In the genomic region with DNA sequence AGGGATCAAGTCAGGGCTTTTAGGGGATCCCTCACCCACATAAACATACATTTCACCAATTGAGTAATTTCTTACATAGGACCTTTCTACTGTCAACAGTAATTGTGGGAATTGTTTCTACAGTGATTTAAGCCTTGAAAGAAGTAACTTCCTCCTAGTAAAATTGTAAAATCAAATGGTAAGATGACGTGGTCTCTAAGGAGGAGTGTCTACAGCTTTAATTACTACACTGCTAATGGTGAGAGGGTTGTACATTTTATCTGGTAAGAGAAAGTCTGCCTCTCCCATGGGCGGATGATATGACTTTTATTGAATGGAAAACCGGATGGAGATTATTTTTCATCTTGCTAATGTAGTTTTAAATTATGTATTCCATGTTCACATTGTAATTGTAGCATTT, we compare ENCODE assay signal across 11 cellular contexts.
DNase-seq lines count a peak whose midpoint lies in the region; ATAC-seq and TF ChIP-seq lines count a peak whose summit lies in the region.
"Had no signal": no experiment of that assay in that cellular context is flagged by ENCODE, and none has a peak within 500 bp of the region (broad histone marks: within the 10 kb centered on the region; RNA-seq: fewer than 3 reads in every experiment).

No MANE protein-coding gene starts in this region.

- peak overlapping the region; percentile 65 for H3K4me3 Mint-ChIP-seq in activated CD8-positive, alpha-beta T cell treated with anti-CD3 and anti-CD28 coated beads for 36 hours
- peak overlapping the region in 7 of 8 donors; percentile 66 to 89 (median 76) for H3K4me3 Mint-ChIP-seq in naive B cell

- H2AFZ ChIP-seq in GM23248, result no peak overlapping the region
- no peak overlapping the region for H2AFZ ChIP-seq in mammary epithelial cell (ENCODE audit: low read depth, low read length)

- peaks cover 9% of the 10 kb centered on the region for H3K36me3 Mint-ChIP-seq in activated CD8-positive, alpha-beta T cell treated with anti-CD3 and anti-CD28 coated beads for 36 hours (ENCODE audit: low read depth)
- peaks cover 0 to 12% of the 10 kb centered on the region in 2 donors for H3K36me3 Mint-ChIP-seq in naive B cell

- no peak overlapping the region for H3K27ac ChIP-seq in GM23248
- no peak overlapping the region for H3K27ac ChIP-seq in mammary epithelial cell (ENCODE audit: insufficient read depth, low read depth, low read length)

- no peak overlapping the region for H3K4me2 ChIP-seq in GM23248 (ENCODE audit: unreplicated experiment)
- no peak overlapping the region for H3K4me2 ChIP-seq in mammary epithelial cell (ENCODE audit: insufficient read depth, low read depth, low read length)

- intact Hi-C loops in activated CD8-positive, alpha-beta T cell treated with anti-CD3 and anti-CD28 coated beads for 36 hours (cut with micrococcal nuclease), result no loop called here
- intact Hi-C loops in mammary epithelial cell (cut with micrococcal nuclease), result no loop called here

- H3K9ac ChIP-seq in GM23248, result no peak overlapping the region
- no peak overlapping the region for H3K9ac ChIP-seq in mammary epithelial cell (ENCODE audit: insufficient read depth, low read length)

- H3K36me3 ChIP-seq in GM23248 (ENCODE audit: low read depth) (no peaks in the 10 kb centered on the region), mammary epithelial cell (ENCODE audit: insufficient read depth, low read length) (peaks cover 2% of the 10 kb centered on the region)

- H3K4me3 ChIP-seq in GM23248 (peak overlapping the region; percentile 46), mammary epithelial cell (replicated peaks in 1 of 3; ENCODE audit: insufficient read depth in 1 of 3, low read depth in 2 of 3, low read length in 3 of 3) (no peak overlapping the region)

- no peaks in the 10 kb centered on the region for H3K9me3 Mint-ChIP-seq in activated CD8-positive, alpha-beta T cell treated with anti-CD3 and anti-CD28 coated beads for 36 hours
- H3K9me3 Mint-ChIP-seq in naive B cell, result peaks cover 0 to 2% (median 0%) of the 10 kb centered on the region in 7 donors

- no peaks in the 10 kb centered on the region for H3F3A ChIP-seq in GM23248 (ENCODE audit: insufficient read depth)

- H3K27me3 ChIP-seq in GM23248 (replicated peaks; ENCODE audit: insufficient read depth) (no peaks in the 10 kb centered on the region), mammary epithelial cell (ENCODE audit: insufficient read depth, low read length) (no peaks in the 10 kb centered on the region)

- H3K27ac Mint-ChIP-seq in activated CD8-positive, alpha-beta T cell treated with anti-CD3 and anti-CD28 coated beads for 36 hours, result peak overlapping the region; percentile 84
- peak overlapping the region in 5 of 6 donors; percentile 33 to 84 (median 77) for H3K27ac Mint-ChIP-seq in naive B cell

- no peaks in the 10 kb centered on the region for H4K20me1 ChIP-seq in GM23248 (ENCODE audit: insufficient read depth)
- no peaks in the 10 kb centered on the region for H4K20me1 ChIP-seq in mammary epithelial cell (ENCODE audit: insufficient read depth, low read length)

- DNase-seq in CD1c-positive myeloid dendritic cell (ENCODE audit: extremely low spot score), result peak; percentile 49
- DNase-seq in GM23248, result no peak
- no peak for DNase-seq in activated CD8-positive, alpha-beta T cell treated with anti-CD3 and anti-CD28 coated beads for 36 hours
- DNase-seq in naive B cell, result no peak
- DNase-seq in NCI-H748 (lab: John Stamatoyannopoulos, UW; ENCODE audit: unreplicated experiment), result no peak
- DNase-seq in DMS79 treated with DMSO at 0.1 percent for 48 hours (lab: John Stamatoyannopoulos, UW), result no peak
- DNase-seq in mammary epithelial cell, result no peak
- DNase-seq: activated naive CD4-positive, alpha-beta T cell treated with anti-CD3 and anti-CD28 coated beads, Interleukin-2, amount 50 U/mL, for 16 hours; kidney glomerular epithelial cell; NCI-H1092 treated with DMSO at 0.1 percent for 48 hours; stimulated activated CD4-positive, alpha-beta T cell treated with anti-CD3 and anti-CD28 coated beads, Interleukin-2, amount 100 ng/mL, for 24 hours had no signal

- POLR2A ChIA-PET in activated CD8-positive, alpha-beta T cell treated with anti-CD3 and anti-CD28 coated beads for 36 hours (lab: Charles Lee), result interaction anchor here (0.5 kb wide), 1 partner anchor 1714 kb away, joined by 3 read pairs; no protein-coding TSS in a partner anchor

- no peaks in the 10 kb centered on the region for H3K9me3 ChIP-seq in GM23248 (ENCODE audit: low read depth)
- no peaks in the 10 kb centered on the region for H3K9me3 ChIP-seq in mammary epithelial cell (replicated peaks; ENCODE audit: insufficient read depth, low read length)

- H3K9me2 ChIP-seq in GM23248 (ENCODE audit: insufficient read depth), result no peaks in the 10 kb centered on the region

- CTCF ChIA-PET in activated CD8-positive, alpha-beta T cell treated with anti-CD3 and anti-CD28 coated beads for 36 hours (lab: Charles Lee), result interaction anchor here (2.6 kb wide), 1 partner anchor 29 kb away, joined by 8 read pairs; no protein-coding TSS in a partner anchor
- CTCF ChIA-PET in mammary epithelial cell (lab: Charles Lee; ENCODE audit: low non-redundant PET), result no interaction called here

- in situ Hi-C loops in GM23248 (cut with MboI), result no loop called here
- in situ Hi-C loops in mammary epithelial cell (cut with MboI; ENCODE audit: low sequenced_read_pairs in 2 of 2), result no loop called here

- TF ChIP-seq CTCF in activated CD8-positive, alpha-beta T cell treated with anti-CD3 and anti-CD28 coated beads for 36 hours (IDR thresholded peaks at IDR 0.05), result no peak
- no peak for TF ChIP-seq CTCF in mammary epithelial cell (conservative IDR thresholded peaks at IDR 0.05 in 1 of 2, IDR thresholded peaks at IDR 0.05 in 1 of 2; ENCODE audit: extremely low read depth in 1 of 2, insufficient read depth in 1 of 2, low read depth in 1 of 2, low read length in 2 of 2)

- BruUV-seq in mammary epithelial cell (replicated peaks; lab: Mats Ljungman, UMichigan), result no TSS peak

- H3K79me2 ChIP-seq in GM23248 (ENCODE audit: insufficient read depth) (peaks cover 88% of the 10 kb centered on the region), mammary epithelial cell (ENCODE audit: insufficient read depth, low read length) (peaks cover 54% of the 10 kb centered on the region)

- 59 to 72% methylated on average over 3 of the region's 3 CpGs for WGBS in GM23248 (ENCODE audit: low coverage in 1 of 2, low lambda C conversion rate in 2 of 2, missing lambda C conversion rate in 2 of 2), 2 experiments
- WGBS in mammary epithelial cell (ENCODE audit: low coverage, missing lambda C conversion rate), result 95% methylated on average over 3 of the region's 3 CpGs

- dilution Hi-C loops in mammary epithelial cell (cut with HindIII; ENCODE audit: low sequenced_read_pairs), result no loop called here

- H3K4me1 ChIP-seq in GM23248 (ENCODE audit: insufficient read depth) (peaks cover 21% of the 10 kb centered on the region), mammary epithelial cell (ENCODE audit: insufficient read depth, low read length) (peaks cover 11% of the 10 kb centered on the region)

- peaks cover 41% of the 10 kb centered on the region for H3K4me1 Mint-ChIP-seq in activated CD8-positive, alpha-beta T cell treated with anti-CD3 and anti-CD28 coated beads for 36 hours (ENCODE audit: low read depth)
- peaks cover 43 to 74% (median 69%) of the 10 kb centered on the region in 3 donors for H3K4me1 Mint-ChIP-seq in naive B cell

- no peak for ATAC-seq in activated CD8-positive, alpha-beta T cell treated with anti-CD3 and anti-CD28 coated beads for 36 hours
- ATAC-seq in naive B cell (ENCODE audit: low read depth in 2 of 2), result peak; percentile 34 to 39

- H3K27me3 Mint-ChIP-seq in activated CD8-positive, alpha-beta T cell treated with anti-CD3 and anti-CD28 coated beads for 36 hours, result no peaks in the 10 kb centered on the region
- H3K27me3 Mint-ChIP-seq in naive B cell, result no peaks in the 10 kb centered on the region
